In genomic region chr16:15482068-15482747, GRCh38 we compare ENCODE assay signal across 8 cellular contexts. TPM values are rescaled to one million over a fixed set of nuclear protein-coding genes. Genes with fewer than 3 reads are reported as not detected.
DNase-seq lines count a peak whose midpoint lies in the region; ATAC-seq and TF ChIP-seq lines count a peak whose summit lies in the region.

No MANE protein-coding gene starts in this region.

- CTCF ChIA-PET in CD8-positive, alpha-beta memory T cell (lab: Charles Lee) = no interaction called here

- H3K27ac ChIP-seq in epithelial cell of prostate = peak overlapping the region; percentile 68
- no peak overlapping the region for H3K27ac ChIP-seq in CD8-positive, alpha-beta memory T cell (ENCODE audit: low read depth, low read length)

- H3K27ac Mint-ChIP-seq in CD8-positive, alpha-beta memory T cell = peak overlapping the region in 1 of 8 donors; percentile 58

- peaks cover 0 to 3% (median 0%) of the 10 kb centered on the region in 3 donors for H3K36me3 Mint-ChIP-seq in CD8-positive, alpha-beta memory T cell

- H3K27me3 Mint-ChIP-seq in CD8-positive, alpha-beta memory T cell = peaks cover 0 to 8% of the 10 kb centered on the region in 2 donors

- TF ChIP-seq CTCF in omental fat pad (IDR thresholded peaks at IDR 0.05) = no peak

- H3K4me3 ChIP-seq in CD8-positive, alpha-beta memory T cell (ENCODE audit: low read length) = no peak overlapping the region

- no peaks in the 10 kb centered on the region for H3K4me1 ChIP-seq in CD8-positive, alpha-beta memory T cell (ENCODE audit: insufficient read depth, low read length)

- H3K9me3 ChIP-seq in CD8-positive, alpha-beta memory T cell (ENCODE audit: low read length) = no peaks in the 10 kb centered on the region

- no peaks in the 10 kb centered on the region for H3K27me3 ChIP-seq in CD8-positive, alpha-beta memory T cell (ENCODE audit: insufficient read depth, low read length, poor library complexity, severe bottlenecking)

- no peaks in the 10 kb centered on the region for H3K4me1 Mint-ChIP-seq in CD8-positive, alpha-beta memory T cell

- POLR2A ChIA-PET in CD8-positive, alpha-beta memory T cell (lab: Charles Lee) = no interaction called here

- no peaks in the 10 kb centered on the region for H3K36me3 ChIP-seq in CD8-positive, alpha-beta memory T cell (ENCODE audit: insufficient read depth, low read length)

- no peaks in the 10 kb centered on the region for H3K9me3 Mint-ChIP-seq in CD8-positive, alpha-beta memory T cell

- ATAC-seq in omental fat pad (ENCODE audit: low FRiP score) (peak; percentile 96), GM21447 (IDR thresholded peaks at IDR 0.05; ENCODE audit: unreplicated experiment) (no peak), GM19467 (IDR thresholded peaks at IDR 0.05; ENCODE audit: unreplicated experiment) (no peak)

- no peak overlapping the region for H3K4me3 Mint-ChIP-seq in CD8-positive, alpha-beta memory T cell

- DNase-seq in SKM-1 treated with dmso at 0.1 percent for 144 hours (lab: John Stamatoyannopoulos, UW; ENCODE audit: unreplicated experiment) (peak; percentile 4), SKM-1 (lab: John Stamatoyannopoulos, UW; ENCODE audit: unreplicated experiment) (no peak), epithelial cell of prostate (ENCODE audit: low read depth, low spot score) (peak; percentile 93), omental fat pad (ENCODE audit: low spot score) (no peak)
- DNase-seq in activated CD4-positive, CD25-positive, alpha-beta regulatory T cell treated with anti-CD3 and anti-CD28 coated beads, Interleukin-2, amount 50 U/mL, for 72 hours = peak; percentile 33
- DNase-seq in CD8-positive, alpha-beta memory T cell = no peak

RNA-seq across cellular contexts. Expression of gene BMERB1, which starts 47.8 kb away (rescaled TPM):
- total RNA-seq in omental fat pad = 10 to 100 TPM; 28.7 to 47.0 (median 41.8) TPM
- 10 to 100 TPM; 13.1 to 13.6 TPM for total RNA-seq in CD8-positive, alpha-beta memory T cell
- polyA plus RNA-seq in CD8-positive, alpha-beta memory T cell = 4.8 TPM

Comparison
In these comparisons a context has a peak if more than half of its experiments do, and no peak if none do; other contexts are left out.
1. DNase-seq: peak in SKM-1 treated with dmso at 0.1 percent for 144 hours (single experiment), activated CD4-positive, CD25-positive, alpha-beta regulatory T cell treated with anti-CD3 and anti-CD28 coated beads, Interleukin-2, amount 50 U/mL, for 72 hours (single experiment) and epithelial cell of prostate (single experiment); none in SKM-1 (single experiment), omental fat pad (single experiment) and CD8-positive, alpha-beta memory T cell (0 of 5).